ENCODE assay signal across 31 cellular contexts in the genomic region with DNA sequence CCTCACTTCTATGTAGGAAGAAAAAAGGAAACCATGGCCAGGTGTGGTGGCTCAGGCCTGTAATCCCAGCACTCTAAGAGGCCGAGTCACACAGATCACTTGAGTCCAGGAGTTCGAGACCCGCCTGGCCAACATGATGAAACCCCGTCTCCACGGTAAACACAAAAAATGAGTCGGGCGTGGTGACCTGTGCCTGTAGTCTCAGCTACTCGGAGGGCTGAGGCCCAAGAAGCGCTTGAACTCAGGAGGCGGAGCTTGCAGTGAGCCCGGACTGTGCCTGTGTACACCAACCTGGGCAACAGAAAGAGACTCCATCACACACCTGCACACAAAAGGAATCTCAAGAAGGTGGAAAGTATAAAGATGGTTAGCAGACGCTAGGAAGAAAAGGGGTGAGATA. TPM values are rescaled to one million over a fixed set of nuclear protein-coding genes. Genes with fewer than 3 reads are reported as not detected.
"Had no signal": no experiment of that assay in that cellular context is flagged by ENCODE, and none has a peak within 500 bp of the region (broad histone marks: within the 10 kb centered on the region; RNA-seq: fewer than 3 reads in every experiment).

No MANE protein-coding gene starts in this region.

- H3K4me3 Mint-ChIP-seq: effector memory CD8-positive, alpha-beta T cell; endodermal cell; mesothelial cell of epicardium; naive B cell had no signal

- DNase-seq: effector CD8-positive, alpha-beta T cell; effector memory CD8-positive, alpha-beta T cell; endodermal cell; erythroblast; esophagus squamous epithelium; foreskin fibroblast; foreskin melanocyte; gastrocnemius medialis; glutamatergic neuron; head of caudate nucleus; heart right ventricle; hippocampal formation; left cardiac atrium; left lung; left ventricle myocardium superior; lower lobe of right lung; mesenchymal stem cell; mucosa of descending colon; naive B cell had no signal

- H3K9me3 ChIP-seq: esophagus squamous epithelium, gastrocnemius medialis, left lung, lower lobe of right lung, mucosa of descending colon had no signal

- H3K27me3 Mint-ChIP-seq: effector memory CD8-positive, alpha-beta T cell; naive B cell had no signal

- ATAC-seq: effector memory CD8-positive, alpha-beta T cell; esophagus mucosa; gastrocnemius medialis; heart right ventricle; left cardiac atrium; left lung; left ventricle myocardium superior; lower lobe of right lung; mucosa of descending colon had no signal

- H3K27me3 ChIP-seq: esophagus squamous epithelium, gastrocnemius medialis, heart right ventricle, left lung had no signal

- H3K4me3 ChIP-seq: coronary artery, esophagus squamous epithelium, gastrocnemius medialis, heart right ventricle, left lung, lower lobe of right lung, mucosa of descending colon had no signal

- H3K27ac Mint-ChIP-seq: effector memory CD8-positive, alpha-beta T cell; endodermal cell; mesothelial cell of epicardium had no signal

- H3K9me3 Mint-ChIP-seq: effector memory CD8-positive, alpha-beta T cell; endodermal cell had no signal

- H3K27ac ChIP-seq: coronary artery, epithelial cell of prostate, esophagus squamous epithelium, gastrocnemius medialis, heart right ventricle, left lung, lower lobe of right lung had no signal

- H3K36me3 ChIP-seq: gastrocnemius medialis, heart right ventricle, left lung, lower lobe of right lung had no signal

- H3K4me1 Mint-ChIP-seq: endodermal cell, mesothelial cell of epicardium had no signal

- H3K4me1 ChIP-seq: esophagus squamous epithelium, heart right ventricle, left lung, lower lobe of right lung had no signal

RNA-seq across cellular contexts. Expression of gene DEFB131B, which starts 17.7 kb away (rescaled TPM):
- total RNA-seq: dermis microvascular lymphatic vessel endothelial cell, endodermal cell, esophagus mucosa, esophagus squamous epithelium, gastrocnemius medialis, glomerular endothelial cell, heart right ventricle, kidney epithelial cell, left cardiac atrium, left lung, left ventricle myocardium superior, lower leg skin, lower lobe of right lung, lung microvascular endothelial cell, mesenteric fat pad, mesothelial cell of epicardium, mucosa of descending colon, myocyte had no signal
- polyA plus RNA-seq: heart right ventricle, keratinocyte had no signal
